In genomic region chr11:9315078-9315688, GRCh38 we compare ENCODE assay signal across 8 cellular contexts. TPM values are rescaled to one million over a fixed set of nuclear protein-coding genes. Genes with fewer than 3 reads are reported as not detected.
DNase-seq lines count a peak whose midpoint lies in the region; ATAC-seq, FAIRE-seq and TF ChIP-seq lines count a peak whose summit lies in the region.

No MANE protein-coding gene starts in this region.

- H3K27me3 ChIP-seq in AG04450 (ENCODE audit: control insufficient read depth, insufficient read depth, low read length) (no peaks in the 10 kb centered on the region), adipocyte (replicated peaks; ENCODE audit: control insufficient read depth, insufficient read depth, low read length) (no peaks in the 10 kb centered on the region), suprapubic skin (no peaks in the 10 kb centered on the region)

- TF ChIP-seq POLR2A in suprapubic skin (IDR thresholded peaks at IDR 0.05), result no peak

- TF ChIP-seq EP300 in suprapubic skin (IDR thresholded peaks at IDR 0.05), result peak; percentile 43

- CTCF ChIA-PET in AG04450 (lab: Charles Lee), result interaction anchor here (0.6 to 1.2 kb wide), 4 partner anchors 70 to 450 kb away, joined by 3 to 5 read pairs (median 4); partner anchors contain the start of gene IPO7

- WGBS in suprapubic skin, result 58% methylated on average over 16 of the region's 16 CpGs

- H3K9me3 ChIP-seq in AG04450 (ENCODE audit: control insufficient read depth, insufficient read depth, low read length) (no peaks in the 10 kb centered on the region; the same call in 1 of the 2 replicates), adipocyte (ENCODE audit: control insufficient read depth, low read length) (no peaks in the 10 kb centered on the region), kidney (ENCODE audit: control insufficient read depth in 1 of 2, low read length in 2 of 2) (no peaks in the 10 kb centered on the region), suprapubic skin (no peaks in the 10 kb centered on the region)

- intact Hi-C loops in kidney (cut with DNase I), result no loop called here

- peak overlapping the region; percentile 49 for H3K4me3 ChIP-seq in AG04450 (ENCODE audit: low read depth, low read length)
- peak overlapping the region; percentile 100 for H3K4me3 ChIP-seq in adipocyte (ENCODE audit: low read length)
- peak overlapping the region; percentile 80 to 100 for H3K4me3 ChIP-seq in kidney (ENCODE audit: low read length in 2 of 2)
- peak overlapping the region; percentile 93 for H3K4me3 ChIP-seq in suprapubic skin

- POLR2A ChIA-PET in AG04450 (lab: Yijun Ruan, JAX), result interaction anchor here (0.6 to 2.0 kb wide), 4 partner anchors 46 to 145 kb away, joined by 3 to 9 read pairs (median 4); partner anchors contain the start of genes IPO7 and ZNF143

- FAIRE-seq in kidney (lab: Jason Lieb, UNC), result no peak

- H3K36me3 ChIP-seq in adipocyte (ENCODE audit: control insufficient read depth, insufficient read depth, low read length, severe bottlenecking) (no peaks in the 10 kb centered on the region), kidney (ENCODE audit: control insufficient read depth in 1 of 2, insufficient read depth in 2 of 2, low read length in 2 of 2) (no peaks in the 10 kb centered on the region), suprapubic skin (no peaks in the 10 kb centered on the region)

- H3K4me1 ChIP-seq in adipocyte (ENCODE audit: control insufficient read depth, insufficient read depth, low read length) (peaks cover 16% of the 10 kb centered on the region), kidney (ENCODE audit: control insufficient read depth in 1 of 2, insufficient read depth in 1 of 2, low read depth in 1 of 2, low read length in 2 of 2) (peaks cover 9 to 10% of the 10 kb centered on the region in 2 donors), suprapubic skin (peaks cover 24% of the 10 kb centered on the region)

- peak overlapping the region; percentile 87 for H3K9ac ChIP-seq in adipocyte (ENCODE audit: low read length)
- H3K9ac ChIP-seq in kidney (ENCODE audit: low read length in 2 of 2), result peak overlapping the region; percentile 35 to 60

- H3K27ac ChIP-seq in AG04450 (ENCODE audit: low read depth, low read length) (peak overlapping the region; percentile 88), kidney (ENCODE audit: low read depth in 2 of 2, low read length in 2 of 2) (peak overlapping the region; percentile 82), suprapubic skin (peak overlapping the region; percentile 86)

- TF ChIP-seq CTCF in AG04450 (IDR thresholded peaks at IDR 0.05; ENCODE audit: low read depth, low read length) (no peak), kidney (IDR thresholded peaks at IDR 0.05; ENCODE audit: borderline replicate concordance, extremely low read depth, insufficient read depth) (no peak), suprapubic skin (IDR thresholded peaks at IDR 0.05) (no peak)

- DNase-seq in AG04450 (ENCODE audit: low read depth, low spot score), result no peak
- peak; percentile 50 for DNase-seq in HK-2 (ENCODE audit: unreplicated experiment)
- no peak for DNase-seq in adipocyte (ENCODE audit: low read depth)
- no peak for DNase-seq in kidney
- peak in 1 of 2 donors; percentile 40 for DNase-seq in suprapubic skin (ENCODE audit: low spot score in 2 of 2)
- DNase-seq in HuH-7 (ENCODE audit: low spot score), result no peak

- ATAC-seq in HG02678 (IDR thresholded peaks at IDR 0.05; ENCODE audit: unreplicated experiment), result no peak
- no peak for ATAC-seq in GM19328 (IDR thresholded peaks at IDR 0.05; ENCODE audit: unreplicated experiment)

RNA-seq across cellular contexts. Expression of gene TMEM41B, which starts 0.8 kb away (rescaled TPM):
- polyA plus RNA-seq in AG04450 (2011; rRNA removed), result 19.7 and 26.3 TPM in 2 replicates
- 11.4 and 16.2 TPM in 2 replicates for polyA minus RNA-seq in AG04450 (2011; rRNA and poly(A)+ RNA removed)
- 32.4 TPM for total RNA-seq in kidney
- polyA plus RNA-seq in kidney (ENCODE audit: insufficient read depth, low read depth, low replicate concordance), result 20.5 TPM
- total RNA-seq in suprapubic skin, result 10 to 100 TPM; 30.1 to 72.3 (median 34.3) TPM

RNA-seq across cellular contexts. Expression of gene DENND5A, which starts 50.0 kb away (rescaled TPM):
- polyA plus RNA-seq in AG04450 (2011; rRNA removed) (145 and 175 TPM in 2 replicates), kidney (ENCODE audit: insufficient read depth, low read depth, low replicate concordance) (32.4 TPM)
- polyA minus RNA-seq in AG04450 (2011; rRNA and poly(A)+ RNA removed), result 333 and 414 TPM in 2 replicates
- total RNA-seq in kidney (53.9 TPM), suprapubic skin (10 to 100 TPM; 30.4 to 52.9 (median 36.4) TPM)

Comparison
In these comparisons a context has a peak if more than half of its experiments do, and no peak if none do; other contexts are left out.
1. H3K4me3 ChIP-seq: peak in every context shown above with its lines; median percentile 100 in adipocyte; 93 in suprapubic skin; 90 in kidney; 49 in AG04450.